12 cellular contexts compared by ENCODE assay signal in genomic region chr3:36988336-36988735, GRCh38. TPM values are rescaled to one million over a fixed set of nuclear protein-coding genes. Genes with fewer than 3 reads are reported as not detected.
DNase-seq lines count a peak whose midpoint lies in the region; ATAC-seq and TF ChIP-seq lines count a peak whose summit lies in the region.
"Had no signal": no experiment of that assay in that cellular context is flagged by ENCODE, and none has a peak within 500 bp of the region (broad histone marks: within the 10 kb centered on the region; RNA-seq: fewer than 3 reads in every experiment).

No MANE protein-coding gene starts in this region.

- intact Hi-C loops in activated T-helper 2 cell treated with anti-CD3 and anti-CD28 coated beads, Interferon-gamma antibody, Interleukin-2, Interleukin-4, amounts not matched to agents 10 μg/mL and 5 μg/mL and 100 μg/mL, durations not matched to agents 14 hours and 24 hours and 36 hours (cut with micrococcal nuclease): no loop called here

- H3K27me3 ChIP-seq in BLaER1 treated with 17β-estradiol and CSF1 and Interleukin-3, amounts not matched to agents 10 nM and 100 nM: no peaks in the 10 kb centered on the region
- no peaks in the 10 kb centered on the region for H3K27me3 ChIP-seq in mesendoderm (ENCODE audit: insufficient read depth, low read length, poor library complexity)
- H3K27me3 ChIP-seq: adrenal gland, vagina had no signal

- no peak overlapping the region for H3K4me3 ChIP-seq in BLaER1 treated with 17β-estradiol and CSF1 and Interleukin-3, amounts not matched to agents 10 nM and 100 nM
- no peak overlapping the region for H3K4me3 ChIP-seq in mesendoderm (ENCODE audit: low read length)
- H3K4me3 ChIP-seq: vagina had no signal

- peaks cover 13 to 34% (median 27%) of the 10 kb centered on the region in 11 experiments for H3K9me3 ChIP-seq in BLaER1 treated with 17β-estradiol and CSF1 and Interleukin-3, amounts not matched to agents 10 nM and 100 nM (replicated peaks in 1 of 11)
- H3K9me3 ChIP-seq: adrenal gland, vagina had no signal

- H4K8ac ChIP-seq in mesendoderm (ENCODE audit: low read depth, low read length): no peak overlapping the region

- H4K20me1 ChIP-seq in BLaER1 treated with 17β-estradiol and CSF1 and Interleukin-3, amounts not matched to agents 10 nM and 100 nM: peaks cover 0 to 16% (median 5%) of the 10 kb centered on the region in 11 experiments; a peak in 5 of 22 replicates

- no peak overlapping the region for H3K18ac ChIP-seq in mesendoderm (ENCODE audit: low read length)

- no peak overlapping the region for H2BK5ac ChIP-seq in mesendoderm (ENCODE audit: low read length)

- no peak overlapping the region for H2BK15ac ChIP-seq in mesendoderm (replicated peaks; ENCODE audit: low read depth)

- no peak overlapping the region for H3K9ac ChIP-seq in BLaER1 treated with 17β-estradiol and CSF1 and Interleukin-3, amounts not matched to agents 10 nM and 100 nM
- no peak overlapping the region for H3K9ac ChIP-seq in mesendoderm (ENCODE audit: low read length)
- H3K9ac ChIP-seq: KMS-11 had no signal

- H2BK120ac ChIP-seq in mesendoderm (ENCODE audit: low read depth, low read length): no peak overlapping the region

- H3K79me1 ChIP-seq in mesendoderm (ENCODE audit: low read length): peaks cover 5% of the 10 kb centered on the region

- no peaks in the 10 kb centered on the region for H3K27me3 Mint-ChIP-seq in HFFc6 (ENCODE audit: insufficient read depth)
- no peaks in the 10 kb centered on the region for H3K27me3 Mint-ChIP-seq in activated T-helper 2 cell treated with anti-CD3 and anti-CD28 coated beads, Interferon-gamma antibody, Interleukin-2, Interleukin-4, amounts not matched to agents 10 μg/mL and 5 μg/mL and 100 μg/mL, durations not matched to agents 14 hours and 24 hours and 36 hours (ENCODE audit: low read depth)

- H3K36me3 Mint-ChIP-seq in HFFc6 (ENCODE audit: low read depth): peaks cover 56% of the 10 kb centered on the region
- peaks cover 68% of the 10 kb centered on the region for H3K36me3 Mint-ChIP-seq in activated T-helper 2 cell treated with anti-CD3 and anti-CD28 coated beads, Interferon-gamma antibody, Interleukin-2, Interleukin-4, amounts not matched to agents 10 μg/mL and 5 μg/mL and 100 μg/mL, durations not matched to agents 14 hours and 24 hours and 36 hours (ENCODE audit: low read depth)

- peak overlapping the region; percentile 8 for H3K4me3 Mint-ChIP-seq in HFFc6
- peak overlapping the region; percentile 49 for H3K4me3 Mint-ChIP-seq in activated T-helper 2 cell treated with anti-CD3 and anti-CD28 coated beads, Interferon-gamma antibody, Interleukin-2, Interleukin-4, amounts not matched to agents 10 μg/mL and 5 μg/mL and 100 μg/mL, durations not matched to agents 14 hours and 24 hours and 36 hours (ENCODE audit: low read depth)

- H3K79me2 ChIP-seq in mesendoderm (ENCODE audit: control insufficient read depth, insufficient read depth, low read length): peaks cover 28% of the 10 kb centered on the region

- H3K36me3 ChIP-seq in BLaER1 treated with 17β-estradiol and CSF1 and Interleukin-3, amounts not matched to agents 10 nM and 100 nM: peaks cover 50 to 86% (median 78%) of the 10 kb centered on the region in 11 experiments
- H3K36me3 ChIP-seq in mesendoderm (ENCODE audit: control insufficient read depth, insufficient read depth, low read length): peaks cover 3% of the 10 kb centered on the region

- no peak for ATAC-seq in GM21786 (IDR thresholded peaks at IDR 0.05; ENCODE audit: unreplicated experiment)
- no peak for ATAC-seq in GM18909 (IDR thresholded peaks at IDR 0.05; ENCODE audit: poor library complexity, unreplicated experiment)

- H3K27ac Mint-ChIP-seq in HFFc6: no peak overlapping the region
- peak overlapping the region; percentile 4 for H3K27ac Mint-ChIP-seq in activated T-helper 2 cell treated with anti-CD3 and anti-CD28 coated beads, Interferon-gamma antibody, Interleukin-2, Interleukin-4, amounts not matched to agents 10 μg/mL and 5 μg/mL and 100 μg/mL, durations not matched to agents 14 hours and 24 hours and 36 hours

- no peak for TF ChIP-seq CTCF in HFFc6 (IDR thresholded peaks at IDR 0.05)

- no peak overlapping the region for H4K5ac ChIP-seq in mesendoderm (ENCODE audit: low read length)

- H3K56ac ChIP-seq in mesendoderm (ENCODE audit: low read length): no peak overlapping the region

- no peaks in the 10 kb centered on the region for H3K9me3 Mint-ChIP-seq in HFFc6
- H3K9me3 Mint-ChIP-seq in activated T-helper 2 cell treated with anti-CD3 and anti-CD28 coated beads, Interferon-gamma antibody, Interleukin-2, Interleukin-4, amounts not matched to agents 10 μg/mL and 5 μg/mL and 100 μg/mL, durations not matched to agents 14 hours and 24 hours and 36 hours: no peaks in the 10 kb centered on the region

- H2AK5ac ChIP-seq in mesendoderm (ENCODE audit: low read length): no peak overlapping the region

- H3K4me2 ChIP-seq in BLaER1 treated with 17β-estradiol and CSF1 and Interleukin-3, amounts not matched to agents 10 nM and 100 nM: peak overlapping the region; percentile 0 to 93 (median 79); a peak in 18 of 22 replicates
- peak overlapping the region; percentile 21 for H3K4me2 ChIP-seq in mesendoderm (ENCODE audit: low read length)
- H3K4me2 ChIP-seq: KMS-11 had no signal

- H3K4ac ChIP-seq in mesendoderm (ENCODE audit: low read depth, low read length): no peak overlapping the region

- H3K4me1 ChIP-seq in BLaER1 treated with 17β-estradiol and CSF1 and Interleukin-3, amounts not matched to agents 10 nM and 100 nM: peaks cover 10 to 51% (median 47%) of the 10 kb centered on the region in 10 experiments; a peak in 19 of 20 replicates
- H3K4me1 ChIP-seq in mesendoderm (ENCODE audit: control insufficient read depth, low read depth, low read length): peaks cover 11% of the 10 kb centered on the region

- H3K4me1 Mint-ChIP-seq in HFFc6 (ENCODE audit: low read depth): peaks cover 42% of the 10 kb centered on the region
- H3K4me1 Mint-ChIP-seq in activated T-helper 2 cell treated with anti-CD3 and anti-CD28 coated beads, Interferon-gamma antibody, Interleukin-2, Interleukin-4, amounts not matched to agents 10 μg/mL and 5 μg/mL and 100 μg/mL, durations not matched to agents 14 hours and 24 hours and 36 hours (ENCODE audit: low read depth): peaks cover 47% of the 10 kb centered on the region

- DNase-seq in HFFc6 (no peak), mesendoderm (peak; percentile 77), anterior cingulate cortex (lab: John Stamatoyannopoulos, UW) (no peak), NCI-H526 (lab: John Stamatoyannopoulos, UW) (no peak)
- DNase-seq in activated T-helper 2 cell treated with anti-CD3 and anti-CD28 coated beads, Interferon-gamma antibody, Interleukin-2, Interleukin-4, amounts not matched to agents 10 μg/mL and 5 μg/mL and 100 μg/mL, durations not matched to agents 14 hours and 24 hours and 36 hours (ENCODE audit: low spot score): no peak
- DNase-seq: activated CD4-positive, CD25-positive, alpha-beta regulatory T cell; adrenal gland had no signal

- H3K23ac ChIP-seq in mesendoderm (ENCODE audit: low read length): no peak overlapping the region

- peak overlapping the region in 2 of 11 experiments; percentile 12 to 49; a peak in 3 of 22 replicates for H3K27ac ChIP-seq in BLaER1 treated with 17β-estradiol and CSF1 and Interleukin-3, amounts not matched to agents 10 nM and 100 nM
- no peak overlapping the region for H3K27ac ChIP-seq in mesendoderm (ENCODE audit: low read depth, low read length)
- H3K27ac ChIP-seq: adrenal gland, KMS-11, vagina had no signal

- no CpG with 5 or more reads among the region's 2 CpGs for WGBS in mesendoderm (ENCODE audit: extremely low coverage, insufficient coverage, low lambda C conversion rate)

RNA-seq across cellular contexts. Expression of gene EPM2AIP1, which starts 4.6 kb away (rescaled TPM):
- 10 to 100 TPM; 12.7 to 16.3 (median 14.3) TPM for total RNA-seq in HFFc6 (2021; fragmentation: NEBNext Ultra II Directional; extraction: Animal tissue kit (Norgen Biotek cat#: 25700))
- total RNA-seq in activated T-helper 2 cell treated with anti-CD3 and anti-CD28 coated beads, Interferon-gamma antibody, Interleukin-2, Interleukin-4, amounts not matched to agents 10 μg/mL and 5 μg/mL and 100 μg/mL, durations not matched to agents 14 hours and 24 hours and 36 hours: 17.7 and 20.4 TPM in 2 replicates
- polyA plus RNA-seq in mesendoderm (2013, experiment 1 of 2): 6.6 TPM
- 6.6 TPM for polyA plus RNA-seq in mesendoderm (2013, experiment 2 of 2)

RNA-seq across cellular contexts. Expression of gene MLH1, which starts 5.0 kb away (rescaled TPM):
- 10 to 100 TPM; 28.7 to 38.3 (median 35.1) TPM for total RNA-seq in HFFc6 (2021; fragmentation: NEBNext Ultra II Directional; extraction: Animal tissue kit (Norgen Biotek cat#: 25700))
- total RNA-seq in activated T-helper 2 cell treated with anti-CD3 and anti-CD28 coated beads, Interferon-gamma antibody, Interleukin-2, Interleukin-4, amounts not matched to agents 10 μg/mL and 5 μg/mL and 100 μg/mL, durations not matched to agents 14 hours and 24 hours and 36 hours: 61.9 and 64.4 TPM in 2 replicates
- polyA plus RNA-seq in mesendoderm (2013, experiment 1 of 2): 35.9 TPM
- polyA plus RNA-seq in mesendoderm (2013, experiment 2 of 2): 35.5 TPM

RNA-seq across cellular contexts. Expression of gene TRANK1, which starts 43.5 kb away (rescaled TPM):
- total RNA-seq in HFFc6 (2021; fragmentation: NEBNext Ultra II Directional; extraction: Animal tissue kit (Norgen Biotek cat#: 25700)): 1 to 10 TPM in 5 of 6 experiments, under 1 TPM in 1; 1.00 to 3.0 (median 1.4) TPM
- total RNA-seq in activated T-helper 2 cell treated with anti-CD3 and anti-CD28 coated beads, Interferon-gamma antibody, Interleukin-2, Interleukin-4, amounts not matched to agents 10 μg/mL and 5 μg/mL and 100 μg/mL, durations not matched to agents 14 hours and 24 hours and 36 hours: 1.1 and 1.8 TPM in 2 replicates
- polyA plus RNA-seq in mesendoderm (2013, experiment 1 of 2): 1.0 TPM
- 1.1 TPM for polyA plus RNA-seq in mesendoderm (2013, experiment 2 of 2)
